4 cellular contexts compared by ENCODE assay signal in genomic region chr1:10426535-10426848, GRCh38. TPM values are rescaled to one million over a fixed set of nuclear protein-coding genes. Genes with fewer than 3 reads are reported as not detected.
"Had no signal": no experiment of that assay in that cellular context is flagged by ENCODE, and none has a peak within 500 bp of the region (broad histone marks: within the 10 kb centered on the region; RNA-seq: fewer than 3 reads in every experiment).

No MANE protein-coding gene starts in this region.

RNA-seq across cellular contexts. Expression of gene CORT, which starts 23.3 kb away (rescaled TPM):
- total RNA-seq: PC-3, RPMI7951, SJSA1, SK-MEL-5 had no signal
